ENCODE assay signal across 10 cellular contexts in the genomic region with DNA sequence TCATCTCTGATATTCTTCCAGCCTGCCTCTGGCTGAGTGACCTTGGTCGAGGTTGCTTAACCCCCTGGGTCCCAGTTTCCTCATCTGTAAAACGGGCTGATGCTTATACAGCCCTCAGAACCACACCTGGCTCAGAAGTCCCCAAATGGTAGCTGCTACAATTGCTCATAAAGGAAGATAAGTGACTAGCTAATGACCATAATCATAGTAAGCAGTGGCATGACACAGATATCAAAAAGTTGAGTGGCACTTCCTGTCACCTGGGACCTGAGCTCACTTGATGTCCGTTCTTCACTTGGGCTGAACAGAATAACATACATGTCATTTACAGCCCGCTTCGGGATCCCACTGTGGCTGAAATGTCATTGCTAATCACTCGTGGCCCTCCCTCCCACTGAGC. TPM values are rescaled to one million over a fixed set of nuclear protein-coding genes. Genes with fewer than 3 reads are reported as not detected.
DNase-seq lines count a peak whose midpoint lies in the region; ATAC-seq lines count a peak whose summit lies in the region.
"Had no signal": no experiment of that assay in that cellular context is flagged by ENCODE, and none has a peak within 500 bp of the region (broad histone marks: within the 10 kb centered on the region; RNA-seq: fewer than 3 reads in every experiment).

No MANE protein-coding gene starts in this region.

- no peaks in the 10 kb centered on the region for H3K27me3 Mint-ChIP-seq in T-helper 2 cell treated with Interferon-gamma antibody and Interleukin-4, amounts not matched to agents 5 μg/mL and 100 μg/mL, for 36 hours (ENCODE audit: low read depth)
- H3K27me3 Mint-ChIP-seq in activated CD8-positive, alpha-beta T cell treated with anti-CD3 and anti-CD28 coated beads, Interleukin-2, amount 10 ng/mL, durations not matched to agents 7 days and 5 days (ENCODE audit: low read depth) = no peaks in the 10 kb centered on the region
- no peaks in the 10 kb centered on the region for H3K27me3 Mint-ChIP-seq in stimulated activated memory B cell treated with anti-CD40 and anti-IgM and Interleukin-4, amounts not matched to agents 10 μg/mL and 1 μg/mL and 100 μg/mL, for 72 hours

- CTCF ChIA-PET in activated CD8-positive, alpha-beta T cell treated with anti-CD3 and anti-CD28 coated beads, Interleukin-2, amount 10 ng/mL, durations not matched to agents 7 days and 5 days (lab: Charles Lee) = interaction anchor here (0.9 to 3.1 kb wide), 3 partner anchors 10 to 49 kb away, joined by 3 to 27 read pairs (median 7); no protein-coding TSS in a partner anchor

- H3K9ac ChIP-seq in iPS-18a (ENCODE audit: low read length) = no peak overlapping the region

- H3K36me3 ChIP-seq in iPS-18a (ENCODE audit: control insufficient read depth, low read depth, low read length) = no peaks in the 10 kb centered on the region

- H3K27ac ChIP-seq in iPS-18a (ENCODE audit: low read length) = no peak overlapping the region

- no peaks in the 10 kb centered on the region for H3K9me3 ChIP-seq in iPS-18a (ENCODE audit: control insufficient read depth, low read depth, low read length)

- peak overlapping the region; percentile 96 for H3K27ac Mint-ChIP-seq in T-helper 2 cell treated with Interferon-gamma antibody and Interleukin-4, amounts not matched to agents 5 μg/mL and 100 μg/mL, for 36 hours
- H3K27ac Mint-ChIP-seq in activated CD8-positive, alpha-beta T cell treated with anti-CD3 and anti-CD28 coated beads, Interleukin-2, amount 10 ng/mL, durations not matched to agents 7 days and 5 days = peak overlapping the region; percentile 81
- peak overlapping the region; percentile 96 for H3K27ac Mint-ChIP-seq in stimulated activated memory B cell treated with anti-CD40 and anti-IgM and Interleukin-4, amounts not matched to agents 10 μg/mL and 1 μg/mL and 100 μg/mL, for 72 hours

- H3K27me3 ChIP-seq in iPS-18a (ENCODE audit: control insufficient read depth, insufficient read depth, low read length) = no peaks in the 10 kb centered on the region

- H3K9me3 Mint-ChIP-seq in T-helper 2 cell treated with Interferon-gamma antibody and Interleukin-4, amounts not matched to agents 5 μg/mL and 100 μg/mL, for 36 hours = peaks cover 7% of the 10 kb centered on the region
- peaks cover 5% of the 10 kb centered on the region for H3K9me3 Mint-ChIP-seq in activated CD8-positive, alpha-beta T cell treated with anti-CD3 and anti-CD28 coated beads, Interleukin-2, amount 10 ng/mL, durations not matched to agents 7 days and 5 days (ENCODE audit: insufficient read depth)
- H3K9me3 Mint-ChIP-seq in stimulated activated memory B cell treated with anti-CD40 and anti-IgM and Interleukin-4, amounts not matched to agents 10 μg/mL and 1 μg/mL and 100 μg/mL, for 72 hours = no peaks in the 10 kb centered on the region

- peak overlapping the region; percentile 68 for H3K4me3 ChIP-seq in iPS-18a (ENCODE audit: low read length)

- H3K4me3 Mint-ChIP-seq in T-helper 2 cell treated with Interferon-gamma antibody and Interleukin-4, amounts not matched to agents 5 μg/mL and 100 μg/mL, for 36 hours = peak overlapping the region; percentile 98
- H3K4me3 Mint-ChIP-seq in activated CD8-positive, alpha-beta T cell treated with anti-CD3 and anti-CD28 coated beads, Interleukin-2, amount 10 ng/mL, durations not matched to agents 7 days and 5 days = peak overlapping the region; percentile 99
- H3K4me3 Mint-ChIP-seq in stimulated activated memory B cell treated with anti-CD40 and anti-IgM and Interleukin-4, amounts not matched to agents 10 μg/mL and 1 μg/mL and 100 μg/mL, for 72 hours = peak overlapping the region; percentile 93

- peaks cover 30% of the 10 kb centered on the region for H3K4me1 Mint-ChIP-seq in T-helper 2 cell treated with Interferon-gamma antibody and Interleukin-4, amounts not matched to agents 5 μg/mL and 100 μg/mL, for 36 hours (ENCODE audit: low read depth)
- peaks cover 41% of the 10 kb centered on the region for H3K4me1 Mint-ChIP-seq in activated CD8-positive, alpha-beta T cell treated with anti-CD3 and anti-CD28 coated beads, Interleukin-2, amount 10 ng/mL, durations not matched to agents 7 days and 5 days (ENCODE audit: low read depth)
- H3K4me1 Mint-ChIP-seq in stimulated activated memory B cell treated with anti-CD40 and anti-IgM and Interleukin-4, amounts not matched to agents 10 μg/mL and 1 μg/mL and 100 μg/mL, for 72 hours = peaks cover 27% of the 10 kb centered on the region

- H3K4me1 ChIP-seq in iPS-18a (ENCODE audit: control insufficient read depth, low read depth, low read length) = peaks cover 7% of the 10 kb centered on the region

- no peak for DNase-seq in T-helper 2 cell treated with Interferon-gamma antibody and Interleukin-4, amounts not matched to agents 5 μg/mL and 100 μg/mL, for 36 hours (ENCODE audit: low spot score)
- no peak for DNase-seq in T-helper 2 cell
- no peak for DNase-seq in activated CD8-positive, alpha-beta T cell treated with anti-CD3 and anti-CD28 coated beads, Interleukin-2, amount 10 ng/mL, durations not matched to agents 7 days and 5 days
- no peak for DNase-seq in LoVo (ENCODE audit: low spot score)
- DNase-seq in COLO829 (ENCODE audit: low spot score) = no peak
- DNase-seq: ACHN, NCI-H1694 treated with DMSO at 0.1 percent for 48 hours had no signal

- no peak for ATAC-seq in activated CD8-positive, alpha-beta T cell treated with anti-CD3 and anti-CD28 coated beads, Interleukin-2, amount 10 ng/mL, durations not matched to agents 7 days and 5 days
- no peak for ATAC-seq in stimulated activated memory B cell treated with anti-CD40 and anti-IgM and Interleukin-4, amounts not matched to agents 10 μg/mL and 1 μg/mL and 100 μg/mL, for 72 hours
- ATAC-seq in HG02798 (IDR thresholded peaks at IDR 0.05; ENCODE audit: poor library complexity, unreplicated experiment) = no peak

- H3K36me3 Mint-ChIP-seq in T-helper 2 cell treated with Interferon-gamma antibody and Interleukin-4, amounts not matched to agents 5 μg/mL and 100 μg/mL, for 36 hours (ENCODE audit: low read depth) = peaks cover 24% of the 10 kb centered on the region
- H3K36me3 Mint-ChIP-seq in activated CD8-positive, alpha-beta T cell treated with anti-CD3 and anti-CD28 coated beads, Interleukin-2, amount 10 ng/mL, durations not matched to agents 7 days and 5 days (ENCODE audit: low read depth) = peaks cover 31% of the 10 kb centered on the region
- H3K36me3 Mint-ChIP-seq in stimulated activated memory B cell treated with anti-CD40 and anti-IgM and Interleukin-4, amounts not matched to agents 10 μg/mL and 1 μg/mL and 100 μg/mL, for 72 hours = peaks cover 16% of the 10 kb centered on the region

- POLR2A ChIA-PET in activated CD8-positive, alpha-beta T cell treated with anti-CD3 and anti-CD28 coated beads, Interleukin-2, amount 10 ng/mL, durations not matched to agents 7 days and 5 days (lab: Charles Lee) = interaction anchor here (0.6 to 1.5 kb wide), 2 partner anchors 10 to 66 kb away, joined by 3 to 8 read pairs; no protein-coding TSS in a partner anchor

RNA-seq across cellular contexts. Expression of a gene that starts 1.8 kb away (rescaled TPM):
- total RNA-seq in activated CD8-positive, alpha-beta T cell treated with anti-CD3 and anti-CD28 coated beads, Interleukin-2, amount 10 ng/mL, durations not matched to agents 7 days and 5 days = 10 to 100 TPM; 77.3 to 80.6 TPM

RNA-seq across cellular contexts. Expression of a gene that starts 11.7 kb away (rescaled TPM):
- 10 to 100 TPM; 15.0 to 18.9 TPM for total RNA-seq in activated CD8-positive, alpha-beta T cell treated with anti-CD3 and anti-CD28 coated beads, Interleukin-2, amount 10 ng/mL, durations not matched to agents 7 days and 5 days
